In the genomic region with DNA sequence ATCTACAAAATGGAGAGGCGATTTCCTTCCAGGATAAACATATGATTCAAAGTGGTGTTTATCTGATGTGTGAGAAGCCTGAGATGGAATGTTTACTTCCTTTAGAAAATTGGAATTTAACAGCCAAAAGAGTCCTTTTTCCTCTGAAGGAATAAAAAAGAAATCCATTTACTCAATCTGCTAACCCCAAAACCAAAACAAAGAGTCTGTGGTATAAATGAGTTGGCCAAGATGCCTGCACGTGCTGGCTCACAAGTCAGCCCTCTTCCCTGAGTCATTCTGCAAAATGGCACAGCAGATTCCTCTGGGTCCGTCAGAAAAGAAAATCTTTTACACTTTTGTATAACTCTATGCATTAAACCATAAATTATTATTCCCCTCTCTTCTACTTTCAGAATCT, we compare ENCODE assay signal across 1 cellular context.
TF ChIP-seq lines count a peak whose summit lies in the region.

No MANE protein-coding gene starts in this region.

TF ChIP-seq in GM12878, 131 proteins besides CTCF, POLR2A, EP300 and RAD21 (continued from another document):
- TF ChIP-seq KAT2A (conservative IDR thresholded peaks at IDR 0.05; ENCODE audit: control insufficient read depth, low read depth, low read length) (no peak), IKZF2 (IDR thresholded peaks at IDR 0.05) (peak; percentile 27 to 31; a peak in 1 of 4 replicates), ZNF207 (IDR thresholded peaks at IDR 0.05; ENCODE audit: borderline replicate concordance) (no peak), ZNF217 (IDR thresholded peaks at IDR 0.05) (no peak), NR2C2 (IDR thresholded peaks at IDR 0.05; ENCODE audit: borderline replicate concordance, control insufficient read depth, insufficient read length, low read depth) (no peak), EED (IDR thresholded peaks at IDR 0.05; ENCODE audit: low read depth) (no peak), RAD51 (IDR thresholded peaks at IDR 0.05) (peak; percentile 21; the same call in 1 of the 2 replicates), CBFB (IDR thresholded peaks at IDR 0.05; ENCODE audit: low read depth) (no peak), BHLHE40 (IDR thresholded peaks at IDR 0.05; ENCODE audit: borderline replicate concordance in 1 of 2, low read depth in 2 of 2, low read length in 1 of 2) (peak; percentile 93 to 97), FOS (IDR thresholded peaks at IDR 0.05; ENCODE audit: borderline replicate concordance, extremely low read depth, insufficient read length) (no peak), ESRRA (IDR thresholded peaks at IDR 0.05; ENCODE audit: low read length) (no peak), TAF1 (IDR thresholded peaks at IDR 0.05; ENCODE audit: borderline replicate concordance, low read depth, low read length) (no peak), ZBED1 (IDR thresholded peaks at IDR 0.05; ENCODE audit: borderline replicate concordance) (no peak), RBBP5 (conservative IDR thresholded peaks at IDR 0.05) (no peak), ETV6 (conservative IDR thresholded peaks at IDR 0.05 in 1 of 2, IDR thresholded peaks at IDR 0.05 in 1 of 2; ENCODE audit: borderline replicate concordance in 1 of 2, low read depth in 1 of 2) (no peak), SREBF2 (IDR thresholded peaks at IDR 0.05; ENCODE audit: low read length) (no peak), YBX1 (IDR thresholded peaks at IDR 0.05) (no peak)
- TF ChIP-seq, protein P1, sequence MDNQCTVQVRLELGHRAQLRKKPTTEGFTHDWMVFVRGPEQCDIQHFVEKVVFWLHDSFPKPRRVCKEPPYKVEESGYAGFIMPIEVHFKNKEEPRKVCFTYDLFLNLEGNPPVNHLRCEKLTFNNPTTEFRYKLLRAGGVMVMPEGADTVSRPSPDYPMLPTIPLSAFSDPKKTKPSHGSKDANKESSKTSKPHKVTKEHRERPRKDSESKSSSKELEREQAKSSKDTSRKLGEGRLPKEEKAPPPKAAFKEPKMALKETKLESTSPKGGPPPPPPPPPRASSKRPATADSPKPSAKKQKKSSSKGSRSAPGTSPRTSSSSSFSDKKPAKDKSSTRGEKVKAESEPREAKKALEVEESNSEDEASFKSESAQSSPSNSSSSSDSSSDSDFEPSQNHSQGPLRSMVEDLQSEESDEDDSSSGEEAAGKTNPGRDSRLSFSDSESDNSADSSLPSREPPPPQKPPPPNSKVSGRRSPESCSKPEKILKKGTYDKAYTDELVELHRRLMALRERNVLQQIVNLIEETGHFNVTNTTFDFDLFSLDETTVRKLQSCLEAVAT (IDR thresholded peaks at IDR 0.05): no peak
- TF ChIP-seq, protein P2, sequence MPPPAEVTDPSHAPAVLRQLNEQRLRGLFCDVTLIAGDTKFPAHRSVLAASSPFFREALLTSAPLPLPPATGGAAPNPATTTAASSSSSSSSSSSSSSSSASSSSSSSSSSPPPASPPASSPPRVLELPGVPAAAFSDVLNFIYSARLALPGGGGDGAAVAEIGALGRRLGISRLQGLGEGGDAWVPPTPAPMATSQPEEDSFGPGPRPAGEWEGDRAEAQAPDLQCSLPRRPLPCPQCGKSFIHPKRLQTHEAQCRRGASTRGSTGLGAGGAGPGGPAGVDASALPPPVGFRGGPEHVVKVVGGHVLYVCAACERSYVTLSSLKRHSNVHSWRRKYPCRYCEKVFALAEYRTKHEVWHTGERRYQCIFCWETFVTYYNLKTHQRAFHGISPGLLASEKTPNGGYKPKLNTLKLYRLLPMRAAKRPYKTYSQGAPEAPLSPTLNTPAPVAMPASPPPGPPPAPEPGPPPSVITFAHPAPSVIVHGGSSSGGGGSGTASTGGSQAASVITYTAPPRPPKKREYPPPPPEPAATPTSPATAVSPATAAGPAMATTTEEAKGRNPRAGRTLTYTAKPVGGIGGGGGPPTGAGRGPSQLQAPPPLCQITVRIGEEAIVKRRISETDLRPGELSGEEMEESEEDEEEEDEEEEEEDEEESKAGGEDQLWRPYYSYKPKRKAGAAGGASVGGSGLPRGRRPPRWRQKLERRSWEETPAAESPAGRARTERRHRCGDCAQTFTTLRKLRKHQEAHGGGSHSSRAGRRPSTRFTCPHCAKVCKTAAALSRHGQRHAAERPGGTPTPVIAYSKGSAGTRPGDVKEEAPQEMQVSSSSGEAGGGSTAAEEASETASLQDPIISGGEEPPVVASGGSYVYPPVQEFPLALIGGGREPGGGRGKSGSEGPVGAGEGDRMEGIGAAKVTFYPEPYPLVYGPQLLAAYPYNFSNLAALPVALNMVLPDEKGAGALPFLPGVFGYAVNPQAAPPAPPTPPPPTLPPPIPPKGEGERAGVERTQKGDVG (CRISPR knock-in tag; IDR thresholded peaks at IDR 0.05): no peak
- TF ChIP-seq, protein P3, sequence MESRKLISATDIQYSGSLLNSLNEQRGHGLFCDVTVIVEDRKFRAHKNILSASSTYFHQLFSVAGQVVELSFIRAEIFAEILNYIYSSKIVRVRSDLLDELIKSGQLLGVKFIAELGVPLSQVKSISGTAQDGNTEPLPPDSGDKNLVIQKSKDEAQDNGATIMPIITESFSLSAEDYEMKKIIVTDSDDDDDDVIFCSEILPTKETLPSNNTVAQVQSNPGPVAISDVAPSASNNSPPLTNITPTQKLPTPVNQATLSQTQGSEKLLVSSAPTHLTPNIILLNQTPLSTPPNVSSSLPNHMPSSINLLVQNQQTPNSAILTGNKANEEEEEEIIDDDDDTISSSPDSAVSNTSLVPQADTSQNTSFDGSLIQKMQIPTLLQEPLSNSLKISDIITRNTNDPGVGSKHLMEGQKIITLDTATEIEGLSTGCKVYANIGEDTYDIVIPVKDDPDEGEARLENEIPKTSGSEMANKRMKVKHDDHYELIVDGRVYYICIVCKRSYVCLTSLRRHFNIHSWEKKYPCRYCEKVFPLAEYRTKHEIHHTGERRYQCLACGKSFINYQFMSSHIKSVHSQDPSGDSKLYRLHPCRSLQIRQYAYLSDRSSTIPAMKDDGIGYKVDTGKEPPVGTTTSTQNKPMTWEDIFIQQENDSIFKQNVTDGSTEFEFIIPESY (IDR thresholded peaks at IDR 0.05): no peak
- TF ChIP-seq, protein P4, sequence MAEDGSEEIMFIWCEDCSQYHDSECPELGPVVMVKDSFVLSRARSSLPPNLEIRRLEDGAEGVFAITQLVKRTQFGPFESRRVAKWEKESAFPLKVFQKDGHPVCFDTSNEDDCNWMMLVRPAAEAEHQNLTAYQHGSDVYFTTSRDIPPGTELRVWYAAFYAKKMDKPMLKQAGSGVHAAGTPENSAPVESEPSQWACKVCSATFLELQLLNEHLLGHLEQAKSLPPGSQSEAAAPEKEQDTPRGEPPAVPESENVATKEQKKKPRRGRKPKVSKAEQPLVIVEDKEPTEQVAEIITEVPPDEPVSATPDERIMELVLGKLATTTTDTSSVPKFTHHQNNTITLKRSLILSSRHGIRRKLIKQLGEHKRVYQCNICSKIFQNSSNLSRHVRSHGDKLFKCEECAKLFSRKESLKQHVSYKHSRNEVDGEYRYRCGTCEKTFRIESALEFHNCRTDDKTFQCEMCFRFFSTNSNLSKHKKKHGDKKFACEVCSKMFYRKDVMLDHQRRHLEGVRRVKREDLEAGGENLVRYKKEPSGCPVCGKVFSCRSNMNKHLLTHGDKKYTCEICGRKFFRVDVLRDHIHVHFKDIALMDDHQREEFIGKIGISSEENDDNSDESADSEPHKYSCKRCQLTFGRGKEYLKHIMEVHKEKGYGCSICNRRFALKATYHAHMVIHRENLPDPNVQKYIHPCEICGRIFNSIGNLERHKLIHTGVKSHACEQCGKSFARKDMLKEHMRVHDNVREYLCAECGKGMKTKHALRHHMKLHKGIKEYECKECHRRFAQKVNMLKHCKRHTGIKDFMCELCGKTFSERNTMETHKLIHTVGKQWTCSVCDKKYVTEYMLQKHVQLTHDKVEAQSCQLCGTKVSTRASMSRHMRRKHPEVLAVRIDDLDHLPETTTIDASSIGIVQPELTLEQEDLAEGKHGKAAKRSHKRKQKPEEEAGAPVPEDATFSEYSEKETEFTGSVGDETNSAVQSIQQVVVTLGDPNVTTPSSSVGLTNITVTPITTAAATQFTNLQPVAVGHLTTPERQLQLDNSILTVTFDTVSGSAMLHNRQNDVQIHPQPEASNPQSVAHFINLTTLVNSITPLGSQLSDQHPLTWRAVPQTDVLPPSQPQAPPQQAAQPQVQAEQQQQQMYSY (CRISPR knock-in tag; IDR thresholded peaks at IDR 0.05): no peak
- TF ChIP-seq, protein P5, sequence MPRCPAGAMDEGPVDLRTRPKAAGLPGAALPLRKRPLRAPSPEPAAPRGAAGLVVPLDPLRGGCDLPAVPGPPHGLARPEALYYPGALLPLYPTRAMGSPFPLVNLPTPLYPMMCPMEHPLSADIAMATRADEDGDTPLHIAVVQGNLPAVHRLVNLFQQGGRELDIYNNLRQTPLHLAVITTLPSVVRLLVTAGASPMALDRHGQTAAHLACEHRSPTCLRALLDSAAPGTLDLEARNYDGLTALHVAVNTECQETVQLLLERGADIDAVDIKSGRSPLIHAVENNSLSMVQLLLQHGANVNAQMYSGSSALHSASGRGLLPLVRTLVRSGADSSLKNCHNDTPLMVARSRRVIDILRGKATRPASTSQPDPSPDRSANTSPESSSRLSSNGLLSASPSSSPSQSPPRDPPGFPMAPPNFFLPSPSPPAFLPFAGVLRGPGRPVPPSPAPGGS (IDR thresholded peaks at IDR 0.05; ENCODE audit: borderline replicate concordance, insufficient read depth, low read depth, low read length, poor library complexity, severe bottlenecking): no peak
